Comparison of ENCODE assay signal across 8 cellular contexts in the genomic region with DNA sequence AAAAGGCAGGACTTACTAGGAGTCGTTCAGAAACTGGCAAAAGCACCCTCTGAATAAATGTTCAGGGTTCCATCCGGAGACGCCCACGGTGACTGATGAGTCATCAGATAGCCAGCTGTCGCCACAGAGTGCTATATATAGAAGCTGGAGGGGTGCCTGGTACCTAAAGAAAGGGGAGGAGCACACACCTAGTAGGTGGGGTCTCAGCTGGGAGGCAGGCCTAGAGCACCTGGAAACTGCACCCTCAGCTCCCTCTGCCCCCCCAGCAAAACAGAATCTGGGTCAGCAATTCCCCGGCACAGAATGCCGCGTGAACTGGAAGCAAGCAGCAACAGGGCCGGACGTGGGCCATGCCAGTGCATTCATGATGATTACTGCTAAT.
DNase-seq lines count a peak whose midpoint lies in the region; ATAC-seq lines count a peak whose summit lies in the region.

No MANE protein-coding gene starts in this region.

- peak; percentile 49 for ATAC-seq in GM21737 (IDR thresholded peaks at IDR 0.05; ENCODE audit: unreplicated experiment)
- peak; percentile 66 to 67 for ATAC-seq in natural killer cell treated with Interleukin-12 subunit alpha and Interleukin-12 subunit beta and Interleukin-15 and Interleukin-18, amount 100 ng/mL, for 72 hours

- H3K9me3 Mint-ChIP-seq in natural killer cell treated with Interleukin-12 subunit alpha and Interleukin-12 subunit beta and Interleukin-15 and Interleukin-18, amount 100 ng/mL, for 72 hours: no peaks in the 10 kb centered on the region

- peaks cover 6% of the 10 kb centered on the region for H3K36me3 Mint-ChIP-seq in natural killer cell treated with Interleukin-12 subunit alpha and Interleukin-12 subunit beta and Interleukin-15 and Interleukin-18, amount 100 ng/mL, for 72 hours

- H3K27ac Mint-ChIP-seq in natural killer cell treated with Interleukin-12 subunit alpha and Interleukin-12 subunit beta and Interleukin-15 and Interleukin-18, amount 100 ng/mL, for 72 hours: peak overlapping the region; percentile 93 to 94

- DNase-seq in ELF-1 (ENCODE audit: low read depth, low spot score) (peak; percentile 54), LHCN-M2 (ENCODE audit: low read depth) (peak; percentile 66), T-helper 1 cell (peak; percentile 45 to 88 (median 62)), NCI-H1092 treated with DMSO at 0.1 percent for 48 hours (lab: John Stamatoyannopoulos, UW) (no peak), ACHN (no peak)
- peak; percentile 52 for DNase-seq in activated naive CD8-positive, alpha-beta T cell treated with anti-CD3 and anti-CD28 coated beads, Interleukin-2, amount 50 U/mL, for 16 hours (ENCODE audit: low read depth, low spot score)
- peak; percentile 80 for DNase-seq in natural killer cell treated with Interleukin-12 subunit alpha and Interleukin-12 subunit beta and Interleukin-15 and Interleukin-18, amount 100 ng/mL, for 72 hours (ENCODE audit: low spot score)

- H3K4me1 Mint-ChIP-seq in natural killer cell treated with Interleukin-12 subunit alpha and Interleukin-12 subunit beta and Interleukin-15 and Interleukin-18, amount 100 ng/mL, for 72 hours (ENCODE audit: low read depth in 2 of 2): peaks cover 49 to 51% of the 10 kb centered on the region in 2 donors

- in situ Hi-C loops in ACHN (cut with HindIII; ENCODE audit: low pct_ligation_motif_present, low pct_unique_long_range_greater_than_20kb, low sequenced_read_pairs): no loop called here

- H3K4me3 Mint-ChIP-seq in natural killer cell treated with Interleukin-12 subunit alpha and Interleukin-12 subunit beta and Interleukin-15 and Interleukin-18, amount 100 ng/mL, for 72 hours: peak overlapping the region; percentile 92

- peaks cover 0 to 8% of the 10 kb centered on the region in 2 donors for H3K27me3 Mint-ChIP-seq in natural killer cell treated with Interleukin-12 subunit alpha and Interleukin-12 subunit beta and Interleukin-15 and Interleukin-18, amount 100 ng/mL, for 72 hours

Comparison
In these comparisons a context has a peak if more than half of its experiments do, and no peak if none do; other contexts are left out.
1. DNase-seq: peak in ELF-1 (single experiment), LHCN-M2 (single experiment), T-helper 1 cell (5 of 5), activated naive CD8-positive, alpha-beta T cell treated with anti-CD3 and anti-CD28 coated beads, Interleukin-2, amount 50 U/mL, for 16 hours (single experiment) and natural killer cell treated with Interleukin-12 subunit alpha and Interleukin-12 subunit beta and Interleukin-15 and Interleukin-18, amount 100 ng/mL, for 72 hours (single experiment); none in NCI-H1092 treated with DMSO at 0.1 percent for 48 hours (single experiment) and ACHN (single experiment).